Comparison of ENCODE assay signal across 15 cellular contexts in the genomic region with DNA sequence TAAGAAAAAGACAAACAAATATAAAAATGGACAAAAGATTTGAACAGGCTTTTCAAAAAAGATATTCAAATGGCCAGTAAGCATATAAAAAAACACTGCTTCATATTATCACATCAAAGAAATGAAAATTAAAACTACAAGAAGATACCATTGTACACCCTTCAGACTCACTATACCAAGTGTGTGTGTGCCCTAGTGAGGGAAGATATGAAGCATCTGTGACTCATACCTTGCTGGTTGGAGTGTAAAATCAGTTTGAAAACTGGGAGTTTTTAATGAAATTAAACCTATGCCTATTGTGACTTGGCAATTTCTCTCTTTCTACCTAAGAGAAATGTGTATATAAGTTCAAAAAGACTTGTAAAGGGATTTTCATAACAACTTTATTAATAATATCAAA.
"Had no signal": no experiment of that assay in that cellular context is flagged by ENCODE, and none has a peak within 500 bp of the region (broad histone marks: within the 10 kb centered on the region; RNA-seq: fewer than 3 reads in every experiment).

No MANE protein-coding gene starts in this region.

- H3K27me3 Mint-ChIP-seq: activated T-helper 17 cell treated with anti-CD3 and anti-CD28 coated beads, Interleukin-2, amount 50 U/mL, for 72 hours; T-cell; type B pancreatic cell had no signal

- H3K4me3 Mint-ChIP-seq: activated T-helper 17 cell treated with anti-CD3 and anti-CD28 coated beads, Interleukin-2, amount 50 U/mL, for 72 hours; nephron progenitor cell; T-cell; type B pancreatic cell had no signal

- H3K9me3 Mint-ChIP-seq: activated T-helper 17 cell treated with anti-CD3 and anti-CD28 coated beads, Interleukin-2, amount 50 U/mL, for 72 hours; nephron progenitor cell; T-cell; type B pancreatic cell had no signal

- ATAC-seq: activated T-helper 17 cell treated with anti-CD3 and anti-CD28 coated beads, Interleukin-2, amount 50 U/mL, for 72 hours; T-cell had no signal

- FAIRE-seq: kidney had no signal

- H3K4me3 ChIP-seq: left ventricle myocardium inferior had no signal

- H3K27ac Mint-ChIP-seq: activated T-helper 17 cell treated with anti-CD3 and anti-CD28 coated beads, Interleukin-2, amount 50 U/mL, for 72 hours; nephron progenitor cell; T-cell; type B pancreatic cell had no signal

- H3K4me1 Mint-ChIP-seq: activated T-helper 17 cell treated with anti-CD3 and anti-CD28 coated beads, Interleukin-2, amount 50 U/mL, for 72 hours; nephron progenitor cell; T-cell had no signal

- DNase-seq: activated CD4-positive, alpha-beta T cell treated with anti-CD3 and anti-CD28 coated beads, Interleukin-2, amount 50 U/mL, for 48 hours; activated naive CD4-positive, alpha-beta T cell treated with Interleukin-2 at 50 U/mL for 16 hours; hippocampal formation; kidney; left ventricle myocardium inferior; mesendoderm; nephron progenitor cell; occipital lobe; stimulated activated CD4-positive, alpha-beta T cell treated with anti-CD3 and anti-CD28 coated beads, Interleukin-4, amount 100 ng/mL, for 1 hour; stimulated activated naive CD4-positive, alpha-beta T cell; T-cell; T1000 had no signal

- H3K27ac ChIP-seq: left ventricle myocardium inferior, VCaP had no signal

- H3K4me1 ChIP-seq: left ventricle myocardium inferior had no signal
